Comparison of ENCODE assay signal across 1 cellular context in genomic region chr16:19307587-19308241, GRCh38.
TF ChIP-seq lines count a peak whose summit lies in the region.

No MANE protein-coding gene starts in this region.

TF ChIP-seq in WTC11, 78 proteins besides CTCF, POLR2A, EP300 and RAD21 (continued from another document):
- TF ChIP-seq ZNF281 (CRISPR knock-in tag; IDR thresholded peaks at IDR 0.05), result 0 out of 2 replicates have a peak, but pooled peaks have one; percentile 31
